ENCODE assay signal across 15 cellular contexts in the genomic region with DNA sequence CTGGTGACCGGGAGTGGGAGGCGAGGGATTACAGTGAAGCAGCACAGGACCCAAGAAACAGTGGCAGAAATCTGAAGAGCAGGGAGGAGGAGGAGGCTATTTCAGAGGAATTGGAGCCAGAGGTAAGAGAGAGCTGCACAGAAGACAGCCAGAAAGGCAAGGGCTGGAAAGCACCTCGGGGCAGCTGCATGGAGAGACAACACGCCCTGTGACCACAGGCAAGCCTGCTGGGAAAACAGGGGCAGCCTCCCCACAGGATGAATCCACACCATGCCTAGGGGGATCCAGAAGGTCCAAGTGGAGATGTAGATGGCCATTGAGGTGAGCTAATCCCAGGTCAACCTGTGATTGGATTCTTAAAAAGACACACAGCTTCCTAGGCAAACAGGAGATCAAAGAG.
"Had no signal": no experiment of that assay in that cellular context is flagged by ENCODE, and none has a peak within 500 bp of the region (broad histone marks: within the 10 kb centered on the region; RNA-seq: fewer than 3 reads in every experiment).

No MANE protein-coding gene starts in this region.

- H3K4me3 Mint-ChIP-seq: memory B cell; naive B cell; stimulated activated naive CD8-positive, alpha-beta T cell treated with anti-CD3 and anti-CD28 coated beads, Interleukin-15, Interleukin-2, amounts not matched to agents 100 ng/mL and 50 ng/mL, for 24 hours; type B pancreatic cell had no signal

- H3K27ac ChIP-seq: left ventricle myocardium inferior had no signal

- H3K4me3 ChIP-seq: left ventricle myocardium inferior had no signal

- H3K27me3 Mint-ChIP-seq: memory B cell; naive B cell; stimulated activated naive CD8-positive, alpha-beta T cell treated with anti-CD3 and anti-CD28 coated beads, Interleukin-15, Interleukin-2, amounts not matched to agents 100 ng/mL and 50 ng/mL, for 24 hours; type B pancreatic cell had no signal

- FAIRE-seq: kidney had no signal

- H3K9me3 ChIP-seq: left ventricle myocardium inferior had no signal

- H3K9me3 Mint-ChIP-seq: memory B cell, type B pancreatic cell had no signal

- DNase-seq: activated gamma-delta T cell treated with Interleukin-2 at 50 U/mL for 16 hours, amniotic stem cell, dermis blood vessel endothelial cell, foreskin fibroblast, hypothalamus, kidney, left ventricle myocardium inferior, naive B cell, nucleus accumbens, retina, T1000 had no signal

- ATAC-seq: activated naive CD4-positive, alpha-beta T cell treated with anti-CD3 and anti-CD28 coated beads, Interleukin-2, amount 50 U/mL, for 72 hours had no signal

- H3K27ac Mint-ChIP-seq: memory B cell; stimulated activated naive CD8-positive, alpha-beta T cell treated with anti-CD3 and anti-CD28 coated beads, Interleukin-15, Interleukin-2, amounts not matched to agents 100 ng/mL and 50 ng/mL, for 24 hours; type B pancreatic cell had no signal
